ENCODE assay signal across 12 cellular contexts in the genomic region with DNA sequence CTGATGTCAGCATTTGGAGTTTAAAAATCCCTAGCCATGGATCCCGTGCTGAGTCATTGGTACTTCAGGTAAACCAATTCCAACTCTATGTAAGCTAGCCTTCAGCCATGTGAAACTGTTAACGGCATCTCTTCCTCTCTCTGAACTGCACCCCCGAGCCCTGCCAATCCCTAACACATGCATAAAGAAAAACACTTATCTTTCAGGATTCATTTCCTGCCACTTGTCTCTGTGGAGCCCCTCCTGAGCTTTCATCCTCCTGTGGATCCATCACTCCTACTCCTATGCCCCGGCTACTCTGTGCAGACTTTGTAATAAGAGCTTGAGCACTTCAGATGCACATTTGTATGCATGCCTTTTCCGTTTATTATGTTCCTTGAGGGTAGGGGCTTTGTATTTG.
DNase-seq lines count a peak whose midpoint lies in the region; ATAC-seq and TF ChIP-seq lines count a peak whose summit lies in the region.
"Had no signal": no experiment of that assay in that cellular context is flagged by ENCODE, and none has a peak within 500 bp of the region (broad histone marks: within the 10 kb centered on the region; RNA-seq: fewer than 3 reads in every experiment).

No MANE protein-coding gene starts in this region.

- H3K27me3 ChIP-seq in Peyer's patch: no peaks in the 10 kb centered on the region

- intact Hi-C loops in sciatic nerve (cut with DNase I): loop anchor here (10.0 kb wide), 1 partner anchor 205 kb away; no protein-coding TSS in a partner anchor
- intact Hi-C loops in natural killer cell (cut with micrococcal nuclease): no loop called here

- H3K9me3 Mint-ChIP-seq in effector memory CD8-positive, alpha-beta T cell: no peaks in the 10 kb centered on the region
- no peaks in the 10 kb centered on the region for H3K9me3 Mint-ChIP-seq in natural killer cell

- H3K27ac Mint-ChIP-seq in effector memory CD8-positive, alpha-beta T cell: peak overlapping the region; percentile 22 to 82
- H3K27ac Mint-ChIP-seq in natural killer cell: no peak overlapping the region
- H3K27ac Mint-ChIP-seq: activated CD8-positive, alpha-beta T cell treated with anti-CD3 and anti-CD28 coated beads, Interleukin-2, amount 10 ng/mL, durations not matched to agents 7 days and 5 days had no signal

- peaks cover 0 to 25% (median 6%) of the 10 kb centered on the region in 4 donors for H3K4me1 ChIP-seq in Peyer's patch

- no peaks in the 10 kb centered on the region for H3K9me3 ChIP-seq in Peyer's patch

- no peak overlapping the region for H3K27ac ChIP-seq in Peyer's patch

- H3K36me3 ChIP-seq in Peyer's patch: no peaks in the 10 kb centered on the region

- H3K4me3 Mint-ChIP-seq in effector memory CD8-positive, alpha-beta T cell: no peak overlapping the region
- H3K4me3 Mint-ChIP-seq in natural killer cell: no peak overlapping the region
- H3K4me3 Mint-ChIP-seq: activated CD8-positive, alpha-beta T cell treated with anti-CD3 and anti-CD28 coated beads, Interleukin-2, amount 10 ng/mL, durations not matched to agents 7 days and 5 days had no signal

- TF ChIP-seq CTCF in Peyer's patch (IDR thresholded peaks at IDR 0.05) (no peak), natural killer cell (IDR thresholded peaks at IDR 0.05) (no peak)

- DNase-seq in NCI-H1105 treated with DMSO at 0.1 percent for 48 hours (lab: John Stamatoyannopoulos, UW) (peak; percentile 4), NCI-H1105 (lab: John Stamatoyannopoulos, UW) (no peak), NCI-H345 (lab: John Stamatoyannopoulos, UW) (peak; percentile 29), sciatic nerve (ENCODE audit: low spot score) (no peak), foreskin melanocyte (no peak), Peyer's patch (no peak), natural killer cell (no peak)
- DNase-seq in effector memory CD8-positive, alpha-beta T cell: no peak
- DNase-seq: 8988T; activated CD8-positive, alpha-beta T cell treated with anti-CD3 and anti-CD28 coated beads, Interleukin-2, amount 10 ng/mL, durations not matched to agents 7 days and 5 days; NCI-H1694; SW 1271 had no signal

- H3K4me3 ChIP-seq in Peyer's patch: no peak overlapping the region

- no peak for TF ChIP-seq POLR2A in Peyer's patch (IDR thresholded peaks at IDR 0.05)

- peaks cover 40 to 64% of the 10 kb centered on the region in 2 donors for H3K4me1 Mint-ChIP-seq in effector memory CD8-positive, alpha-beta T cell (ENCODE audit: low read depth in 2 of 2)
- H3K4me1 Mint-ChIP-seq in natural killer cell: peaks cover 15 to 46% of the 10 kb centered on the region in 2 donors

- ATAC-seq in effector memory CD8-positive, alpha-beta T cell (replicated peaks): no peak
- ATAC-seq in sciatic nerve (peak; percentile 37), natural killer cell (no peak)
- ATAC-seq: activated CD8-positive, alpha-beta T cell treated with anti-CD3 and anti-CD28 coated beads, Interleukin-2, amount 10 ng/mL, durations not matched to agents 7 days and 5 days had no signal

- H3K36me3 Mint-ChIP-seq in effector memory CD8-positive, alpha-beta T cell (ENCODE audit: insufficient read depth): no peaks in the 10 kb centered on the region
- no peaks in the 10 kb centered on the region for H3K36me3 Mint-ChIP-seq in natural killer cell

- H3K27me3 Mint-ChIP-seq in effector memory CD8-positive, alpha-beta T cell: no peaks in the 10 kb centered on the region
- H3K27me3 Mint-ChIP-seq in natural killer cell (ENCODE audit: low read depth in 2 of 2): no peaks in the 10 kb centered on the region

Comparison
In these comparisons a context has a peak if more than half of its experiments do, and no peak if none do; other contexts are left out.
1. DNase-seq: peak in NCI-H1105 treated with DMSO at 0.1 percent for 48 hours (single experiment) and NCI-H345 (single experiment); none in NCI-H1105 (single experiment), effector memory CD8-positive, alpha-beta T cell (0 of 3), sciatic nerve (single experiment), foreskin melanocyte (single experiment), Peyer's patch (0 of 3) and natural killer cell (single experiment).
2. H3K27ac Mint-ChIP-seq: peak in effector memory CD8-positive, alpha-beta T cell (2 of 2); none in natural killer cell (0 of 2).